In genomic region chr4:77800483-77801259, GRCh38 we compare ENCODE assay signal across 7 cellular contexts. TPM values are rescaled to one million over a fixed set of nuclear protein-coding genes. Genes with fewer than 3 reads are reported as not detected.
DNase-seq lines count a peak whose midpoint lies in the region; ATAC-seq and TF ChIP-seq lines count a peak whose summit lies in the region.

No MANE protein-coding gene starts in this region.

- H3K27ac ChIP-seq in heart right ventricle = peak overlapping the region in 9 of 10 donors; percentile 51 to 71 (median 58)
- H3K27ac ChIP-seq in skin epidermis = peak overlapping the region in 13 of 21 experiments; percentile 5 to 72 (median 39)

- DNase-seq in HFFc6 (peak; percentile 3), heart right ventricle (peak in 1 of 2 donors; percentile 11), Kasumi-1 (lab: John Stamatoyannopoulos, UW) (no peak), SHP77 (lab: John Stamatoyannopoulos, UW) (no peak)
- no peak for DNase-seq in activated T-helper 1 cell treated with anti-CD3 and anti-CD28 coated beads, Interleukin-12 subunit alpha, Interleukin-12 subunit beta, Interleukin-2, Interleukin-4 antibody, amounts not matched to agents 30 ng/mL and 10 ng/mL and 1 ng/mL, durations not matched to agents 14 hours and 24 hours and 36 hours (ENCODE audit: low spot score)

- no peaks in the 10 kb centered on the region for H3K9me3 Mint-ChIP-seq in HFFc6
- peaks cover 13% of the 10 kb centered on the region for H3K9me3 Mint-ChIP-seq in activated T-helper 1 cell treated with anti-CD3 and anti-CD28 coated beads, Interleukin-12 subunit alpha, Interleukin-12 subunit beta, Interleukin-2, Interleukin-4 antibody, amounts not matched to agents 30 ng/mL and 10 ng/mL and 1 ng/mL, durations not matched to agents 14 hours and 24 hours and 36 hours

- peak overlapping the region; percentile 14; the same call in 1 of the 2 replicates for H3K27ac Mint-ChIP-seq in HFFc6
- peak overlapping the region; percentile 69 for H3K27ac Mint-ChIP-seq in activated T-helper 1 cell treated with anti-CD3 and anti-CD28 coated beads, Interleukin-12 subunit alpha, Interleukin-12 subunit beta, Interleukin-2, Interleukin-4 antibody, amounts not matched to agents 30 ng/mL and 10 ng/mL and 1 ng/mL, durations not matched to agents 14 hours and 24 hours and 36 hours

- H3K9me3 ChIP-seq in heart right ventricle = peaks cover 0 to 8% (median 0%) of the 10 kb centered on the region in 11 donors

- intact Hi-C loops in activated T-helper 1 cell treated with anti-CD3 and anti-CD28 coated beads, Interleukin-12 subunit alpha, Interleukin-12 subunit beta, Interleukin-2, Interleukin-4 antibody, amounts not matched to agents 30 ng/mL and 10 ng/mL and 1 ng/mL, durations not matched to agents 14 hours and 24 hours and 36 hours (cut with micrococcal nuclease) = loop anchor here (1.0 to 5.0 kb wide), 3 partner anchors 20 to 63 kb away; no protein-coding TSS in a partner anchor
- intact Hi-C loops in heart right ventricle (cut with DNase I) = no loop called here

- peak; percentile 70 to 91 (median 86) for ATAC-seq in heart right ventricle
- no peak for ATAC-seq in GM19397 (IDR thresholded peaks at IDR 0.05; ENCODE audit: unreplicated experiment)

- H3K27me3 Mint-ChIP-seq in HFFc6 (ENCODE audit: insufficient read depth) = no peaks in the 10 kb centered on the region
- H3K27me3 Mint-ChIP-seq in activated T-helper 1 cell treated with anti-CD3 and anti-CD28 coated beads, Interleukin-12 subunit alpha, Interleukin-12 subunit beta, Interleukin-2, Interleukin-4 antibody, amounts not matched to agents 30 ng/mL and 10 ng/mL and 1 ng/mL, durations not matched to agents 14 hours and 24 hours and 36 hours (ENCODE audit: insufficient read depth) = no peaks in the 10 kb centered on the region

- H3K36me3 Mint-ChIP-seq in HFFc6 (ENCODE audit: low read depth) = peaks cover 4% of the 10 kb centered on the region; the same call in 1 of the 2 replicates
- peaks cover 25% of the 10 kb centered on the region for H3K36me3 Mint-ChIP-seq in activated T-helper 1 cell treated with anti-CD3 and anti-CD28 coated beads, Interleukin-12 subunit alpha, Interleukin-12 subunit beta, Interleukin-2, Interleukin-4 antibody, amounts not matched to agents 30 ng/mL and 10 ng/mL and 1 ng/mL, durations not matched to agents 14 hours and 24 hours and 36 hours (ENCODE audit: low read depth)

- H3K4me3 ChIP-seq in heart right ventricle = peak overlapping the region in 2 of 10 donors; percentile 14 to 15
- H3K4me3 ChIP-seq in skin epidermis = no peak overlapping the region

- H3K4me1 ChIP-seq in heart right ventricle = peaks cover 0 to 76% (median 39%) of the 10 kb centered on the region in 9 donors

- H3K4me3 Mint-ChIP-seq in HFFc6 = no peak overlapping the region
- H3K4me3 Mint-ChIP-seq in activated T-helper 1 cell treated with anti-CD3 and anti-CD28 coated beads, Interleukin-12 subunit alpha, Interleukin-12 subunit beta, Interleukin-2, Interleukin-4 antibody, amounts not matched to agents 30 ng/mL and 10 ng/mL and 1 ng/mL, durations not matched to agents 14 hours and 24 hours and 36 hours = peak overlapping the region; percentile 48

- H3K4me1 Mint-ChIP-seq in HFFc6 (ENCODE audit: low read depth) = peaks cover 29% of the 10 kb centered on the region
- H3K4me1 Mint-ChIP-seq in activated T-helper 1 cell treated with anti-CD3 and anti-CD28 coated beads, Interleukin-12 subunit alpha, Interleukin-12 subunit beta, Interleukin-2, Interleukin-4 antibody, amounts not matched to agents 30 ng/mL and 10 ng/mL and 1 ng/mL, durations not matched to agents 14 hours and 24 hours and 36 hours (ENCODE audit: low read depth) = peaks cover 38% of the 10 kb centered on the region

- TF ChIP-seq CTCF in HFFc6 (IDR thresholded peaks at IDR 0.05) (no peak), heart right ventricle (IDR thresholded peaks at IDR 0.05) (no peak)

- 47 to 51% methylated on average over 2 of the region's 2 CpGs for WGBS in heart right ventricle, 2 donors

- H3K27me3 ChIP-seq in heart right ventricle = no peaks in the 10 kb centered on the region

- H3K36me3 ChIP-seq in heart right ventricle = peaks cover 0 to 3% (median 0%) of the 10 kb centered on the region in 9 donors

RNA-seq across cellular contexts. Expression of gene CNOT6L, which starts 18.5 kb away (rescaled TPM):
- 10 to 100 TPM; 17.8 to 24.3 (median 20.2) TPM for total RNA-seq in HFFc6 (2021; fragmentation: NEBNext Ultra II Directional; extraction: Animal tissue kit (Norgen Biotek cat#: 25700))
- 119 and 121 TPM in 2 replicates for total RNA-seq in activated T-helper 1 cell treated with anti-CD3 and anti-CD28 coated beads, Interleukin-12 subunit alpha, Interleukin-12 subunit beta, Interleukin-2, Interleukin-4 antibody, amounts not matched to agents 30 ng/mL and 10 ng/mL and 1 ng/mL, durations not matched to agents 14 hours and 24 hours and 36 hours
- total RNA-seq in heart right ventricle = 10 to 100 TPM; 13.8 to 32.2 (median 23.4) TPM
- 1 to 10 TPM; 3.2 to 3.5 TPM for polyA plus RNA-seq in heart right ventricle
